ENCODE assay signal across 1 cellular context in genomic region chr1:174626031-174627020, GRCh38.
TF ChIP-seq lines count a peak whose summit lies in the region.

No MANE protein-coding gene starts in this region.

TF ChIP-seq in GM23338, 12 proteins besides CTCF, POLR2A, EP300 and RAD21 (continued from another document):
- TF ChIP-seq EZH2 (IDR thresholded peaks at IDR 0.05; ENCODE audit: low read depth, unreplicated experiment) (no peak), NANOG (IDR thresholded peaks at IDR 0.05; ENCODE audit: borderline replicate concordance) (no peak), JUNB (IDR thresholded peaks at IDR 0.05; ENCODE audit: unreplicated experiment) (no peak)
